In genomic region chr11:1000357-1000982, GRCh38 we compare ENCODE assay signal across 29 cellular contexts. TPM values are rescaled to one million over a fixed set of nuclear protein-coding genes. Genes with fewer than 3 reads are reported as not detected.
"Had no signal": no experiment of that assay in that cellular context is flagged by ENCODE, and none has a peak within 500 bp of the region (broad histone marks: within the 10 kb centered on the region; RNA-seq: fewer than 3 reads in every experiment).

No MANE protein-coding gene starts in this region.

- H3K27ac Mint-ChIP-seq: activated B cell treated with CpG ODN at 0.5 μM for 24 hours; activated CD4-positive, alpha-beta T cell treated with anti-CD3 and anti-CD28 coated beads for 36 hours; activated naive CD4-positive, alpha-beta T cell treated with anti-CD3 and anti-CD28 coated beads for 36 hours; activated T-cell treated with anti-CD3 and anti-CD28 coated beads, Interleukin-2, amount 50 U/mL, for 72 hours had no signal

- FAIRE-seq: bronchial epithelial cell, endometrium, small intestine had no signal

- H3K36me3 ChIP-seq: ovary had no signal

- H3K9me3 ChIP-seq: heart right ventricle, lower lobe of right lung, ovary, thyroid gland had no signal

- DNase-seq: activated B cell treated with CpG ODN at 0.5 μM for 24 hours; activated CD4-positive, alpha-beta T cell treated with anti-CD3 and anti-CD28 coated beads for 36 hours; activated CD4-positive, alpha-beta T cell treated with anti-CD3 and anti-CD28 coated beads, Interleukin-2, amount 50 U/mL, for 48 hours; activated effector memory CD4-positive, alpha-beta T cell treated with Interleukin-2 at 50 U/mL for 16 hours; activated naive CD4-positive, alpha-beta T cell treated with anti-CD3 and anti-CD28 coated beads for 36 hours; activated naive CD8-positive, alpha-beta T cell treated with anti-CD3 and anti-CD28 coated beads, Interleukin-2, amount 10 ng/mL, durations not matched to agents 7 days and 5 days; activated T-cell treated with anti-CD3 and anti-CD28 coated beads, Interleukin-2, amount 50 U/mL, for 72 hours; amniotic stem cell; heart right ventricle; islet precursor cell; left cardiac atrium; lower lobe of right lung; mesendoderm; naive B cell; ovary; small intestine; stimulated activated naive CD4-positive, alpha-beta T cell; T1000; thyroid gland had no signal

- H3K4me3 ChIP-seq: heart right ventricle, lower lobe of right lung, ovary, thyroid gland had no signal

- H3K4me3 Mint-ChIP-seq: activated B cell treated with CpG ODN at 0.5 μM for 24 hours; activated CD4-positive, alpha-beta T cell treated with anti-CD3 and anti-CD28 coated beads for 36 hours; activated naive CD4-positive, alpha-beta T cell treated with anti-CD3 and anti-CD28 coated beads for 36 hours; activated naive CD8-positive, alpha-beta T cell treated with anti-CD3 and anti-CD28 coated beads, Interleukin-2, amount 10 ng/mL, durations not matched to agents 7 days and 5 days; activated T-cell treated with anti-CD3 and anti-CD28 coated beads, Interleukin-2, amount 50 U/mL, for 72 hours; naive B cell had no signal

- H3K27me3 ChIP-seq: heart right ventricle, ovary, thyroid gland had no signal

- H3K4me1 ChIP-seq: lower lobe of right lung, thyroid gland had no signal

- H3K9me3 Mint-ChIP-seq: activated B cell treated with CpG ODN at 0.5 μM for 24 hours; activated naive CD4-positive, alpha-beta T cell treated with anti-CD3 and anti-CD28 coated beads for 36 hours; activated naive CD8-positive, alpha-beta T cell treated with anti-CD3 and anti-CD28 coated beads, Interleukin-2, amount 10 ng/mL, durations not matched to agents 7 days and 5 days; activated T-cell treated with anti-CD3 and anti-CD28 coated beads, Interleukin-2, amount 50 U/mL, for 72 hours had no signal

- H3K27ac ChIP-seq: heart right ventricle, lower lobe of right lung, ovary, thyroid gland had no signal

- H3K27me3 Mint-ChIP-seq: activated B cell treated with CpG ODN at 0.5 μM for 24 hours; activated CD4-positive, alpha-beta T cell treated with anti-CD3 and anti-CD28 coated beads for 36 hours; activated naive CD8-positive, alpha-beta T cell treated with anti-CD3 and anti-CD28 coated beads, Interleukin-2, amount 10 ng/mL, durations not matched to agents 7 days and 5 days; naive B cell had no signal

RNA-seq across cellular contexts. Expression of gene MUC6, which starts 36.0 kb away (rescaled TPM):
- total RNA-seq: activated B cell treated with CpG ODN at 0.5 μM for 24 hours; activated CD4-positive, alpha-beta T cell treated with anti-CD3 and anti-CD28 coated beads for 36 hours; activated naive CD4-positive, alpha-beta T cell treated with anti-CD3 and anti-CD28 coated beads for 36 hours; activated naive CD8-positive, alpha-beta T cell treated with anti-CD3 and anti-CD28 coated beads, Interleukin-2, amount 10 ng/mL, durations not matched to agents 7 days and 5 days; activated T-cell treated with anti-CD3 and anti-CD28 coated beads, Interleukin-2, amount 50 U/mL, for 72 hours; bronchial epithelial cell; chondrocyte; epithelial cell of proximal tubule; fibroblast of villous mesenchyme; heart right ventricle; left cardiac atrium; pulmonary artery endothelial cell; sciatic nerve; subcutaneous adipose tissue; T-helper 1 cell treated with Interleukin-12 subunit alpha and Interleukin-12 subunit beta and Interleukin-4 antibody, amounts not matched to agents 30 ng/mL and 1 ng/mL, for 36 hours; thyroid gland; ureter had no signal
